Comparison of ENCODE assay signal across 2 cellular contexts in genomic region chr4:111639120-111639519, GRCh38.
TF ChIP-seq lines count a peak whose summit lies in the region.

No MANE protein-coding gene starts in this region.

TF ChIP-seq in A549, 52 proteins besides CTCF, POLR2A, EP300 and RAD21 (continues in another document):
- TF ChIP-seq NPAS2 (CRISPR knock-in tag; IDR thresholded peaks at IDR 0.05; ENCODE audit: borderline replicate concordance) (no peak), FOXS1 (CRISPR knock-in tag; IDR thresholded peaks at IDR 0.05) (no peak), SREBF2 (IDR thresholded peaks at IDR 0.05) (no peak), ZNF302 (CRISPR knock-in tag; IDR thresholded peaks at IDR 0.05) (no peak), CBX8 (IDR thresholded peaks at IDR 0.05) (no peak), ZC3H11A (IDR thresholded peaks at IDR 0.05) (no peak), ESRRA (IDR thresholded peaks at IDR 0.05; ENCODE audit: borderline replicate concordance, low read length) (no peak), RARB (CRISPR knock-in tag; IDR thresholded peaks at IDR 0.05) (no peak), RFX5 (IDR thresholded peaks at IDR 0.05) (no peak), CEBPB (IDR thresholded peaks at IDR 0.05) (peak; percentile 82 to 83), CBX2 (IDR thresholded peaks at IDR 0.05; ENCODE audit: borderline replicate concordance, low read depth) (no peak), EHMT2 (IDR thresholded peaks at IDR 0.05; ENCODE audit: low read depth) (no peak), KDM1A (IDR thresholded peaks at IDR 0.05; ENCODE audit: low read depth) (no peak), HEYL (CRISPR knock-in tag; IDR thresholded peaks at IDR 0.05) (no peak), FOSB (CRISPR knock-in tag; IDR thresholded peaks at IDR 0.05) (no peak), NFE2L2 (conservative IDR thresholded peaks at IDR 0.05; ENCODE audit: low read length) (no peak), GATA3 (IDR thresholded peaks at IDR 0.05; ENCODE audit: borderline replicate concordance) (peak; percentile 53; the same call in 1 of the 2 replicates), EHF (CRISPR knock-in tag; IDR thresholded peaks at IDR 0.05) (no peak), REST (IDR thresholded peaks at IDR 0.05) (no peak), KDM5A (IDR thresholded peaks at IDR 0.05) (no peak), FOSL2 (IDR thresholded peaks at IDR 0.05) (peak; percentile 60), FOSL2 (CRISPR knock-in tag; IDR thresholded peaks at IDR 0.05) (peak; percentile 60), PHF8 (IDR thresholded peaks at IDR 0.05; ENCODE audit: borderline replicate concordance, low read depth) (no peak), CHD2 (IDR thresholded peaks at IDR 0.05; ENCODE audit: low read length, partially characterized antibody) (no peak), JUNB (IDR thresholded peaks at IDR 0.05) (peak; percentile 83), JUN (IDR thresholded peaks at IDR 0.05) (0 out of 5 replicates have a peak, but pooled peaks of 1 of the 2 experiments have one; percentile 28)
- TF ChIP-seq, protein P1, sequence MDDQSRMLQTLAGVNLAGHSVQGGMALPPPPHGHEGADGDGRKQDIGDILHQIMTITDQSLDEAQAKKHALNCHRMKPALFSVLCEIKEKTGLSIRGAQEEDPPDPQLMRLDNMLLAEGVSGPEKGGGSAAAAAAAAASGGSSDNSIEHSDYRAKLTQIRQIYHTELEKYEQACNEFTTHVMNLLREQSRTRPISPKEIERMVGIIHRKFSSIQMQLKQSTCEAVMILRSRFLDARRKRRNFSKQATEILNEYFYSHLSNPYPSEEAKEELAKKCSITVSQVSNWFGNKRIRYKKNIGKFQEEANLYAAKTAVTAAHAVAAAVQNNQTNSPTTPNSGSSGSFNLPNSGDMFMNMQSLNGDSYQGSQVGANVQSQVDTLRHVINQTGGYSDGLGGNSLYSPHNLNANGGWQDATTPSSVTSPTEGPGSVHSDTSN (IDR thresholded peaks at IDR 0.05): no peak
- TF ChIP-seq, protein P2, sequence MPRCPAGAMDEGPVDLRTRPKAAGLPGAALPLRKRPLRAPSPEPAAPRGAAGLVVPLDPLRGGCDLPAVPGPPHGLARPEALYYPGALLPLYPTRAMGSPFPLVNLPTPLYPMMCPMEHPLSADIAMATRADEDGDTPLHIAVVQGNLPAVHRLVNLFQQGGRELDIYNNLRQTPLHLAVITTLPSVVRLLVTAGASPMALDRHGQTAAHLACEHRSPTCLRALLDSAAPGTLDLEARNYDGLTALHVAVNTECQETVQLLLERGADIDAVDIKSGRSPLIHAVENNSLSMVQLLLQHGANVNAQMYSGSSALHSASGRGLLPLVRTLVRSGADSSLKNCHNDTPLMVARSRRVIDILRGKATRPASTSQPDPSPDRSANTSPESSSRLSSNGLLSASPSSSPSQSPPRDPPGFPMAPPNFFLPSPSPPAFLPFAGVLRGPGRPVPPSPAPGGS (IDR thresholded peaks at IDR 0.05): 0 out of 3 replicates have a peak, but pooled peaks have one; percentile 47
- TF ChIP-seq, protein P3, sequence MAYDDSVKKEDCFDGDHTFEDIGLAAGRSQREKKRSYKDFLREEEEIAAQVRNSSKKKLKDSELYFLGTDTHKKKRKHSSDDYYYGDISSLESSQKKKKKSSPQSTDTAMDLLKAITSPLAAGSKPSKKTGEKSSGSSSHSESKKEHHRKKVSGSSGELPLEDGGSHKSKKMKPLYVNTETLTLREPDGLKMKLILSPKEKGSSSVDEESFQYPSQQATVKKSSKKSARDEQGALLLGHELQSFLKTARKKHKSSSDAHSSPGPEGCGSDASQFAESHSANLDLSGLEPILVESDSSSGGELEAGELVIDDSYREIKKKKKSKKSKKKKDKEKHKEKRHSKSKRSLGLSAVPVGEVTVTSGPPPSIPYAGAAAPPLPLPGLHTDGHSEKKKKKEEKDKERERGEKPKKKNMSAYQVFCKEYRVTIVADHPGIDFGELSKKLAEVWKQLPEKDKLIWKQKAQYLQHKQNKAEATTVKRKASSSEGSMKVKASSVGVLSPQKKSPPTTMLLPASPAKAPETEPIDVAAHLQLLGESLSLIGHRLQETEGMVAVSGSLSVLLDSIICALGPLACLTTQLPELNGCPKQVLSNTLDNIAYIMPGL (CRISPR knock-in tag; IDR thresholded peaks at IDR 0.05; ENCODE audit: borderline replicate concordance): no peak
- TF ChIP-seq, protein P4, sequence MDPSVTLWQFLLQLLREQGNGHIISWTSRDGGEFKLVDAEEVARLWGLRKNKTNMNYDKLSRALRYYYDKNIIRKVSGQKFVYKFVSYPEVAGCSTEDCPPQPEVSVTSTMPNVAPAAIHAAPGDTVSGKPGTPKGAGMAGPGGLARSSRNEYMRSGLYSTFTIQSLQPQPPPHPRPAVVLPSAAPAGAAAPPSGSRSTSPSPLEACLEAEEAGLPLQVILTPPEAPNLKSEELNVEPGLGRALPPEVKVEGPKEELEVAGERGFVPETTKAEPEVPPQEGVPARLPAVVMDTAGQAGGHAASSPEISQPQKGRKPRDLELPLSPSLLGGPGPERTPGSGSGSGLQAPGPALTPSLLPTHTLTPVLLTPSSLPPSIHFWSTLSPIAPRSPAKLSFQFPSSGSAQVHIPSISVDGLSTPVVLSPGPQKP (IDR thresholded peaks at IDR 0.05; ENCODE audit: low read depth, low read length): no peak

TF ChIP-seq in IMR-90, 13 proteins besides CTCF, POLR2A, EP300 and RAD21:
- TF ChIP-seq RFX5 (IDR thresholded peaks at IDR 0.05; ENCODE audit: low read depth, low read length) (no peak), MAZ (IDR thresholded peaks at IDR 0.05; ENCODE audit: borderline replicate concordance, low read depth, low read length) (no peak), CEBPB (IDR thresholded peaks at IDR 0.05; ENCODE audit: low read depth, low read length) (peak; percentile 90), FOS (IDR thresholded peaks at IDR 0.05; ENCODE audit: low read depth, low read length) (peak; percentile 67; the same call in 1 of the 2 replicates)
